ENCODE assay signal across 32 cellular contexts in genomic region chr6:139186242-139186641, GRCh38. TPM values are rescaled to one million over a fixed set of nuclear protein-coding genes. Genes with fewer than 3 reads are reported as not detected.
DNase-seq lines count a peak whose midpoint lies in the region; ATAC-seq and TF ChIP-seq lines count a peak whose summit lies in the region.
"Had no signal": no experiment of that assay in that cellular context is flagged by ENCODE, and none has a peak within 500 bp of the region (broad histone marks: within the 10 kb centered on the region; RNA-seq: fewer than 3 reads in every experiment).

No MANE protein-coding gene starts in this region.

- no peaks in the 10 kb centered on the region for H3K27me3 ChIP-seq in CD8-positive, alpha-beta memory T cell (ENCODE audit: insufficient read depth, low read length, poor library complexity, severe bottlenecking)
- H3K27me3 ChIP-seq: esophagus squamous epithelium, foreskin keratinocyte, heart left ventricle had no signal

- no peak overlapping the region for H3K27ac ChIP-seq in CD8-positive, alpha-beta memory T cell (ENCODE audit: low read depth, low read length)
- H3K27ac ChIP-seq: 22Rv1, esophagus squamous epithelium, foreskin keratinocyte, heart left ventricle, prostate gland had no signal

- peaks cover 4 to 26% (median 5%) of the 10 kb centered on the region in 3 donors for H3K36me3 Mint-ChIP-seq in CD8-positive, alpha-beta memory T cell
- peaks cover 32% of the 10 kb centered on the region for H3K36me3 Mint-ChIP-seq in activated naive CD8-positive, alpha-beta T cell treated with anti-CD3 and anti-CD28 coated beads for 36 hours
- H3K36me3 Mint-ChIP-seq in natural killer cell: peaks cover 3% of the 10 kb centered on the region
- H3K36me3 Mint-ChIP-seq in chondrocyte (ENCODE audit: low read depth): peaks cover 3% of the 10 kb centered on the region

- H3K36me3 ChIP-seq in CD8-positive, alpha-beta memory T cell (ENCODE audit: insufficient read depth, low read length): peaks cover 3% of the 10 kb centered on the region
- H3K36me3 ChIP-seq: prostate gland had no signal

- no peak overlapping the region for H3K4me3 ChIP-seq in CD8-positive, alpha-beta memory T cell (ENCODE audit: low read length)
- H3K4me3 ChIP-seq: esophagus squamous epithelium, heart left ventricle, K562, prostate gland had no signal

- no peak for TF ChIP-seq CTCF in natural killer cell (IDR thresholded peaks at IDR 0.05)
- TF ChIP-seq CTCF in chondrocyte (IDR thresholded peaks at IDR 0.05): no peak

- no peak for DNase-seq in activated CD4-positive, CD25-positive, alpha-beta regulatory T cell (lab: John Stamatoyannopoulos, UW)
- DNase-seq in CD8-positive, alpha-beta memory T cell: no peak
- DNase-seq in activated naive CD8-positive, alpha-beta T cell treated with anti-CD3 and anti-CD28 coated beads for 36 hours: no peak
- no peak for DNase-seq in natural killer cell
- no peak for DNase-seq in SIG-M5 (lab: John Stamatoyannopoulos, UW)
- no peak for DNase-seq in chondrocyte (ENCODE audit: low spot score)
- DNase-seq: C1 segment of cervical spinal cord; central memory CD4-positive, alpha-beta T cell; dermis blood vessel endothelial cell; DND-41; esophagus squamous epithelium; foreskin keratinocyte; GF-D8; H9; heart left ventricle; islet precursor cell; naive B cell; NCI-H1092; NCI-H1694; occipital lobe; stimulated activated CD4-positive, alpha-beta T cell treated with anti-CD3 and anti-CD28 coated beads, Interleukin-12 subunit alpha, Interleukin-12 subunit beta, amount 100 ng/mL, for 4 hours; stimulated activated CD4-positive, alpha-beta T cell treated with anti-CD3 and anti-CD28 coated beads, Interleukin-2, amount 100 ng/mL, for 48 hours; substantia nigra; trophoblast cell had no signal

- ATAC-seq in activated CD4-positive, CD25-positive, alpha-beta regulatory T cell treated with anti-CD3 and anti-CD28 coated beads, Interleukin-2, amount 50 U/mL, for 24 hours: peak; percentile 74 to 78
- ATAC-seq in natural killer cell (peak in 2 of 3 donors; percentile 26 to 32), HG02623 (IDR thresholded peaks at IDR 0.05; ENCODE audit: unreplicated experiment) (no peak)
- ATAC-seq: foreskin keratinocyte, heart left ventricle, K562, sciatic nerve had no signal

- intact Hi-C loops in natural killer cell (cut with micrococcal nuclease): no loop called here

- no peaks in the 10 kb centered on the region for H3K27me3 Mint-ChIP-seq in CD8-positive, alpha-beta memory T cell
- no peaks in the 10 kb centered on the region for H3K27me3 Mint-ChIP-seq in activated naive CD8-positive, alpha-beta T cell treated with anti-CD3 and anti-CD28 coated beads for 36 hours
- H3K27me3 Mint-ChIP-seq in natural killer cell (ENCODE audit: low read depth in 2 of 2) (no peaks in the 10 kb centered on the region), chondrocyte (ENCODE audit: low read depth) (no peaks in the 10 kb centered on the region)
- H3K27me3 Mint-ChIP-seq: naive B cell had no signal

- no peaks in the 10 kb centered on the region for H3K9me3 ChIP-seq in CD8-positive, alpha-beta memory T cell (ENCODE audit: low read length)
- H3K9me3 ChIP-seq: esophagus squamous epithelium, heart left ventricle, prostate gland had no signal

- peak overlapping the region in 3 of 7 donors; percentile 20 to 58 (median 27) for H3K4me3 Mint-ChIP-seq in CD8-positive, alpha-beta memory T cell
- no peak overlapping the region for H3K4me3 Mint-ChIP-seq in activated naive CD8-positive, alpha-beta T cell treated with anti-CD3 and anti-CD28 coated beads for 36 hours
- H3K4me3 Mint-ChIP-seq in natural killer cell (no peak overlapping the region), chondrocyte (ENCODE audit: unreplicated experiment) (no peak overlapping the region)
- H3K4me3 Mint-ChIP-seq: H9, mesothelial cell of epicardium, naive B cell had no signal

- CTCF ChIA-PET in CD8-positive, alpha-beta memory T cell (lab: Charles Lee): no interaction called here

- POLR2A ChIA-PET in CD8-positive, alpha-beta memory T cell (lab: Charles Lee): interaction anchor here (1.0 kb wide), 1 partner anchor 48 kb away, joined by 5 read pairs; no protein-coding TSS in a partner anchor

- peaks cover 9% of the 10 kb centered on the region for H3K4me1 ChIP-seq in CD8-positive, alpha-beta memory T cell (ENCODE audit: insufficient read depth, low read length)
- H3K4me1 ChIP-seq: esophagus squamous epithelium, foreskin keratinocyte, prostate gland had no signal

- peak overlapping the region in 7 of 8 donors; percentile 18 to 88 (median 66) for H3K27ac Mint-ChIP-seq in CD8-positive, alpha-beta memory T cell
- peak overlapping the region; percentile 55 for H3K27ac Mint-ChIP-seq in activated naive CD8-positive, alpha-beta T cell treated with anti-CD3 and anti-CD28 coated beads for 36 hours
- peak overlapping the region; percentile 31 to 35 for H3K27ac Mint-ChIP-seq in natural killer cell
- H3K27ac Mint-ChIP-seq in chondrocyte (ENCODE audit: unreplicated experiment): no peak overlapping the region
- H3K27ac Mint-ChIP-seq: activated T-helper 2 cell treated with anti-CD3 and anti-CD28 coated beads, Interferon-gamma antibody, Interleukin-2, Interleukin-4, amounts not matched to agents 10 μg/mL and 5 μg/mL and 100 μg/mL, durations not matched to agents 14 hours and 24 hours and 36 hours; H9; mesothelial cell of epicardium had no signal

- no peaks in the 10 kb centered on the region for H3K9me3 Mint-ChIP-seq in CD8-positive, alpha-beta memory T cell
- peaks cover 10% of the 10 kb centered on the region for H3K9me3 Mint-ChIP-seq in activated naive CD8-positive, alpha-beta T cell treated with anti-CD3 and anti-CD28 coated beads for 36 hours
- no peaks in the 10 kb centered on the region for H3K9me3 Mint-ChIP-seq in natural killer cell
- H3K9me3 Mint-ChIP-seq in chondrocyte (ENCODE audit: low read depth): no peaks in the 10 kb centered on the region
- H3K9me3 Mint-ChIP-seq: activated T-helper 2 cell treated with anti-CD3 and anti-CD28 coated beads, Interferon-gamma antibody, Interleukin-2, Interleukin-4, amounts not matched to agents 10 μg/mL and 5 μg/mL and 100 μg/mL, durations not matched to agents 14 hours and 24 hours and 36 hours; H9; mesothelial cell of epicardium had no signal

- peaks cover 41 to 70% (median 49%) of the 10 kb centered on the region in 3 donors for H3K4me1 Mint-ChIP-seq in CD8-positive, alpha-beta memory T cell
- peaks cover 37% of the 10 kb centered on the region for H3K4me1 Mint-ChIP-seq in activated naive CD8-positive, alpha-beta T cell treated with anti-CD3 and anti-CD28 coated beads for 36 hours
- H3K4me1 Mint-ChIP-seq in natural killer cell: peaks cover 29 to 34% of the 10 kb centered on the region in 2 donors
- H3K4me1 Mint-ChIP-seq in chondrocyte (ENCODE audit: low read depth): no peaks in the 10 kb centered on the region
- H3K4me1 Mint-ChIP-seq: H9 had no signal

RNA-seq across cellular contexts. Expression of gene HECA, which starts 51.4 kb away (rescaled TPM):
- 10 to 100 TPM; 63.4 to 64.6 TPM for total RNA-seq in CD8-positive, alpha-beta memory T cell
- 9.0 TPM for polyA plus RNA-seq in CD8-positive, alpha-beta memory T cell
- total RNA-seq in activated naive CD8-positive, alpha-beta T cell treated with anti-CD3 and anti-CD28 coated beads for 36 hours: 10 to 100 TPM; 39.2 to 39.9 TPM
- total RNA-seq in natural killer cell (10 to 100 TPM; 76.5 to 80.5 (median 77.6) TPM), chondrocyte (19.5 to 23.8 TPM (median 22.6 TPM) in 3 replicates)
